Comparison of ENCODE assay signal across 1 cellular context in the genomic region with DNA sequence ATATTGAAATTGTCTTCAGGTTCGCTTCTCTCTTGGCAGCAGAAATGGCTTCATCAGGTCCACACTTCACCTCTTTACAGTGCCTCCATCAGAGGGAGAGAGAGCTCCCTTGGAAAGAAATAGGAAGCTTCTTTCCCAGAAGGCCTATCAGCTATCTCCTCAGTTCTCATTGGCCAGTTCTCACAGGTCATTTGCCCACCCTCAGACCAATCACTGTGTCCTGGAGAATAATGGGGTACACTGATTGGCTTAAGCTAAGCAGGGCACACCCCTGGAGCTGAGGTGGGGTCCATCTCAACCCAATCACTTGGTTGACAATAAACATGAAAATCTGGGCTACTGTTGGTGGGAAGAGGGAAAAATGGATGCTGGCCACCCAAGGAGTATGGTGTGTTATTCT.
TF ChIP-seq lines count a peak whose summit lies in the region.

No MANE protein-coding gene starts in this region.

TF ChIP-seq in GM23338, 12 proteins besides CTCF, POLR2A, EP300 and RAD21:
- TF ChIP-seq ZNF331 (CRISPR knock-in tag; IDR thresholded peaks at IDR 0.05; ENCODE audit: low read depth) (no peak), JUNB (IDR thresholded peaks at IDR 0.05; ENCODE audit: unreplicated experiment) (no peak), EZH2phosphoT487 (IDR thresholded peaks at IDR 0.05; ENCODE audit: unreplicated experiment) (no peak), STAT1 (IDR thresholded peaks at IDR 0.05; ENCODE audit: unreplicated experiment) (no peak), EZH2 (IDR thresholded peaks at IDR 0.05; ENCODE audit: low read depth, unreplicated experiment) (no peak), NANOG (IDR thresholded peaks at IDR 0.05; ENCODE audit: borderline replicate concordance) (no peak), CREB1 (CRISPR knock-in tag; IDR thresholded peaks at IDR 0.05; ENCODE audit: low read depth) (no peak)
- TF ChIP-seq, protein P1, sequence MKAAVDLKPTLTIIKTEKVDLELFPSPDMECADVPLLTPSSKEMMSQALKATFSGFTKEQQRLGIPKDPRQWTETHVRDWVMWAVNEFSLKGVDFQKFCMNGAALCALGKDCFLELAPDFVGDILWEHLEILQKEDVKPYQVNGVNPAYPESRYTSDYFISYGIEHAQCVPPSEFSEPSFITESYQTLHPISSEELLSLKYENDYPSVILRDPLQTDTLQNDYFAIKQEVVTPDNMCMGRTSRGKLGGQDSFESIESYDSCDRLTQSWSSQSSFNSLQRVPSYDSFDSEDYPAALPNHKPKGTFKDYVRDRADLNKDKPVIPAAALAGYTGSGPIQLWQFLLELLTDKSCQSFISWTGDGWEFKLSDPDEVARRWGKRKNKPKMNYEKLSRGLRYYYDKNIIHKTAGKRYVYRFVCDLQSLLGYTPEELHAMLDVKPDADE (IDR thresholded peaks at IDR 0.05): no peak
- TF ChIP-seq, protein P2, sequence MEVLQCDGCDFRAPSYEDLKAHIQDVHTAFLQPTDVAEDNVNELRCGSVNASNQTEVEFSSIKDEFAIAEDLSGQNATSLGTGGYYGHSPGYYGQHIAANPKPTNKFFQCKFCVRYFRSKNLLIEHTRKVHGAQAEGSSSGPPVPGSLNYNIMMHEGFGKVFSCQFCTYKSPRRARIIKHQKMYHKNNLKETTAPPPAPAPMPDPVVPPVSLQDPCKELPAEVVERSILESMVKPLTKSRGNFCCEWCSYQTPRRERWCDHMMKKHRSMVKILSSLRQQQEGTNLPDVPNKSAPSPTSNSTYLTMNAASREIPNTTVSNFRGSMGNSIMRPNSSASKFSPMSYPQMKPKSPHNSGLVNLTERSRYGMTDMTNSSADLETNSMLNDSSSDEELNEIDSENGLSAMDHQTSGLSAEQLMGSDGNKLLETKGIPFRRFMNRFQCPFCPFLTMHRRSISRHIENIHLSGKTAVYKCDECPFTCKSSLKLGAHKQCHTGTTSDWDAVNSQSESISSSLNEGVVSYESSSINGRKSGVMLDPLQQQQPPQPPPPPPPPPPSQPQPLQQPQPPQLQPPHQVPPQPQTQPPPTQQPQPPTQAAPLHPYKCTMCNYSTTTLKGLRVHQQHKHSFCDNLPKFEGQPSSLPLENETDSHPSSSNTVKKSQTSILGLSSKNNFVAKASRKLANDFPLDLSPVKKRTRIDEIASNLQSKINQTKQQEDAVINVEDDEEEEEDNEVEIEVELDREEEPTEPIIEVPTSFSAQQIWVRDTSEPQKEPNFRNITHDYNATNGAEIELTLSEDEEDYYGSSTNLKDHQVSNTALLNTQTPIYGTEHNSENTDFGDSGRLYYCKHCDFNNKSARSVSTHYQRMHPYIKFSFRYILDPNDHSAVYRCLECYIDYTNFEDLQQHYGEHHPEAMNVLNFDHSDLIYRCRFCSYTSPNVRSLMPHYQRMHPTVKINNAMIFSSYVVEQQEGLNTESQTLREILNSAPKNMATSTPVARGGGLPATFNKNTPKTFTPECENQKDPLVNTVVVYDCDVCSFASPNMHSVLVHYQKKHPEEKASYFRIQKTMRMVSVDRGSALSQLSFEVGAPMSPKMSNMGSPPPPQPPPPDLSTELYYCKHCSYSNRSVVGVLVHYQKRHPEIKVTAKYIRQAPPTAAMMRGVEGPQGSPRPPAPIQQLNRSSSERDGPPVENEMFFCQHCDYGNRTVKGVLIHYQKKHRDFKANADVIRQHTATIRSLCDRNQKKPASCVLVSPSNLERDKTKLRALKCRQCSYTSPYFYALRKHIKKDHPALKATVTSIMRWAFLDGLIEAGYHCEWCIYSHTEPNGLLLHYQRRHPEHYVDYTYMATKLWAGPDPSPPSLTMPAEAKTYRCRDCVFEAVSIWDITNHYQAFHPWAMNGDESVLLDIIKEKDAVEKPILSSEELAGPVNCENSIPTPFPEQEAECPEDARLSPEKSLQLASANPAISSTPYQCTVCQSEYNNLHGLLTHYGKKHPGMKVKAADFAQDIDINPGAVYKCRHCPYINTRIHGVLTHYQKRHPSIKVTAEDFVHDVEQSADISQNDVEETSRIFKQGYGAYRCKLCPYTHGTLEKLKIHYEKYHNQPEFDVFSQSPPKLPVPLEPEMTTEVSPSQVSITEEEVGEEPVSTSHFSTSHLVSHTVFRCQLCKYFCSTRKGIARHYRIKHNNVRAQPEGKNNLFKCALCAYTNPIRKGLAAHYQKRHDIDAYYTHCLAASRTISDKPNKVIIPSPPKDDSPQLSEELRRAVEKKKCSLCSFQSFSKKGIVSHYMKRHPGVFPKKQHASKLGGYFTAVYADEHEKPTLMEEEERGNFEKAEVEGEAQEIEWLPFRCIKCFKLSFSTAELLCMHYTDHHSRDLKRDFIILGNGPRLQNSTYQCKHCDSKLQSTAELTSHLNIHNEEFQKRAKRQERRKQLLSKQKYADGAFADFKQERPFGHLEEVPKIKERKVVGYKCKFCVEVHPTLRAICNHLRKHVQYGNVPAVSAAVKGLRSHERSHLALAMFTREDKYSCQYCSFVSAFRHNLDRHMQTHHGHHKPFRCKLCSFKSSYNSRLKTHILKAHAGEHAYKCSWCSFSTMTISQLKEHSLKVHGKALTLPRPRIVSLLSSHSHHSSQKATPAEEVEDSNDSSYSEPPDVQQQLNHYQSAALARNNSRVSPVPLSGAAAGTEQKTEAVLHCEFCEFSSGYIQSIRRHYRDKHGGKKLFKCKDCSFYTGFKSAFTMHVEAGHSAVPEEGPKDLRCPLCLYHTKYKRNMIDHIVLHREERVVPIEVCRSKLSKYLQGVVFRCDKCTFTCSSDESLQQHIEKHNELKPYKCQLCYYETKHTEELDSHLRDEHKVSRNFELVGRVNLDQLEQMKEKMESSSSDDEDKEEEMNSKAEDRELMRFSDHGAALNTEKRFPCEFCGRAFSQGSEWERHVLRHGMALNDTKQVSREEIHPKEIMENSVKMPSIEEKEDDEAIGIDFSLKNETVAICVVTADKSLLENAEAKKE (CRISPR knock-in tag; IDR thresholded peaks at IDR 0.05): no peak
- TF ChIP-seq, protein P3, sequence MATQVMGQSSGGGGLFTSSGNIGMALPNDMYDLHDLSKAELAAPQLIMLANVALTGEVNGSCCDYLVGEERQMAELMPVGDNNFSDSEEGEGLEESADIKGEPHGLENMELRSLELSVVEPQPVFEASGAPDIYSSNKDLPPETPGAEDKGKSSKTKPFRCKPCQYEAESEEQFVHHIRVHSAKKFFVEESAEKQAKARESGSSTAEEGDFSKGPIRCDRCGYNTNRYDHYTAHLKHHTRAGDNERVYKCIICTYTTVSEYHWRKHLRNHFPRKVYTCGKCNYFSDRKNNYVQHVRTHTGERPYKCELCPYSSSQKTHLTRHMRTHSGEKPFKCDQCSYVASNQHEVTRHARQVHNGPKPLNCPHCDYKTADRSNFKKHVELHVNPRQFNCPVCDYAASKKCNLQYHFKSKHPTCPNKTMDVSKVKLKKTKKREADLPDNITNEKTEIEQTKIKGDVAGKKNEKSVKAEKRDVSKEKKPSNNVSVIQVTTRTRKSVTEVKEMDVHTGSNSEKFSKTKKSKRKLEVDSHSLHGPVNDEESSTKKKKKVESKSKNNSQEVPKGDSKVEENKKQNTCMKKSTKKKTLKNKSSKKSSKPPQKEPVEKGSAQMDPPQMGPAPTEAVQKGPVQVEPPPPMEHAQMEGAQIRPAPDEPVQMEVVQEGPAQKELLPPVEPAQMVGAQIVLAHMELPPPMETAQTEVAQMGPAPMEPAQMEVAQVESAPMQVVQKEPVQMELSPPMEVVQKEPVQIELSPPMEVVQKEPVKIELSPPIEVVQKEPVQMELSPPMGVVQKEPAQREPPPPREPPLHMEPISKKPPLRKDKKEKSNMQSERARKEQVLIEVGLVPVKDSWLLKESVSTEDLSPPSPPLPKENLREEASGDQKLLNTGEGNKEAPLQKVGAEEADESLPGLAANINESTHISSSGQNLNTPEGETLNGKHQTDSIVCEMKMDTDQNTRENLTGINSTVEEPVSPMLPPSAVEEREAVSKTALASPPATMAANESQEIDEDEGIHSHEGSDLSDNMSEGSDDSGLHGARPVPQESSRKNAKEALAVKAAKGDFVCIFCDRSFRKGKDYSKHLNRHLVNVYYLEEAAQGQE (IDR thresholded peaks at IDR 0.05; ENCODE audit: unreplicated experiment): no peak
